Comparison of ENCODE assay signal across 15 cellular contexts in the genomic region with DNA sequence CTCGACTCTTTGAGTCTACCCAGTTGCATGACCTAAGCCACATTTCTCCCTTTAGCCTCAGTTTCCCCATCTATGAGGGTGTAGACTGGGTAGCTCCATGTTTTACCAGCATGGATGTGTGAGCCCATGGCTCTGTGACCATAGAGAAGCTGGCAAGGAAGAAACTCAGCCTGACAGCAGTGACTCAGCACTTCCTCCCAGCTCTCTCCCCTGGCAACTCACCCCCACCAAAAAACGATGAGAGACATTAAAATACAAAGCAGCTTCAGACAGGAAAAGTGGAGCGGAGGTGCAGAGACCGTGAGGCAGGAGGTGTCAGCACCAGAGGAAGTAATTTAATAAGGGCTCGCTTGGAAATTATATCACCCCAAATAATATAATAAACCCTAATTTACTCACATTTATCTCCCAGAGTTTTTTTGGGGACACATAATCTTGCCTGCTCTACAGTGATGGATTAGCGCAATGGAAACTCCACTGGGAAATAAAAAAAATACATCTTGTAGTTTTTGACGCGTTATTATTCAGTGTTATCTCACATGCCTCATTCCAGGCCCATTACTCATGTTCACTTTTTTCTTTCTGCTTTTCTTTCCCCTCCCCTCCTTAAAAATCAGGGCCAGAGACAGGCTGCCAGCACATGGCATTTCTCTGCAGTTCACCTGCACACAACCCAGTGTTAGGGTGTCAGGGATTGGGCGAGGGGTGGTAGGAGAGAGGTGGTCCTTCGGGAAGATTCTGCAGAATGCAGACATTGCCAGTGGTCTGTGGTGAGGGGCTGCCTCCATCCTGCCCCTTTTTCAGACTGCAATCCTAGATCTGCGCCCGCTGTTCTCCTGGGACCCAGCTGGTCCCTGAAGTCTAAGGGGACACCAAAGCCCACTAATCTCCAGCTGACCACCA.
A peak's percentile ranks its signal among the peaks of the same experiment; 100 is the strongest.
DNase-seq lines count a peak whose midpoint lies in the region; ATAC-seq and TF ChIP-seq lines count a peak whose summit lies in the region.
"Had no signal": no experiment of that assay in that cellular context is flagged by ENCODE, and none has a peak within 500 bp of the region (broad histone marks: within the 10 kb centered on the region; RNA-seq: fewer than 3 reads in every experiment).

No MANE protein-coding gene starts in this region.

- ATAC-seq in thoracic aorta (ENCODE audit: insufficient number of reproducible peaks, low FRiP score, low read depth) (no peak), HG02759 (IDR thresholded peaks at IDR 0.05; ENCODE audit: unreplicated experiment) (no peak)
- ATAC-seq: activated CD8-positive, alpha-beta T cell treated with anti-CD3 and anti-CD28 coated beads, Interleukin-2, amount 10 ng/mL, durations not matched to agents 7 days and 5 days had no signal

- CTCF ChIA-PET in mammary epithelial cell (lab: Charles Lee; ENCODE audit: low non-redundant PET) (no interaction called here), MCF 10A (lab: Yijun Ruan, JAX) (no interaction called here)
- CTCF ChIA-PET in CD4-positive, alpha-beta memory T cell (lab: Charles Lee; ENCODE audit: partially characterized antibody): no interaction called here

- H3K9ac ChIP-seq in mammary epithelial cell (ENCODE audit: insufficient read depth, low read length): no peak overlapping the region

- H3K27ac Mint-ChIP-seq in MCF 10A (ENCODE audit: low read depth, unreplicated experiment): no peak overlapping the region
- no peak overlapping the region for H3K27ac Mint-ChIP-seq in CD4-positive, alpha-beta memory T cell
- H3K27ac Mint-ChIP-seq: activated CD8-positive, alpha-beta T cell treated with anti-CD3 and anti-CD28 coated beads, Interleukin-2, amount 10 ng/mL, durations not matched to agents 7 days and 5 days; activated naive CD4-positive, alpha-beta T cell treated with anti-CD3 and anti-CD28 coated beads, Interleukin-2, amount 10 ng/mL, durations not matched to agents 7 days and 5 days; T-helper 1 cell treated with Interleukin-12 subunit alpha and Interleukin-12 subunit beta and Interleukin-4 antibody, amounts not matched to agents 30 μg/mL and 1 μg/mL, for 36 hours had no signal

- in situ Hi-C loops in mammary epithelial cell (cut with MboI; ENCODE audit: low sequenced_read_pairs in 2 of 2): no loop called here

- peaks cover 34% of the 10 kb centered on the region for H3K27me3 Mint-ChIP-seq in MCF 10A (ENCODE audit: insufficient read depth, unreplicated experiment)
- peaks cover 14 to 26% of the 10 kb centered on the region in 2 donors for H3K27me3 Mint-ChIP-seq in CD4-positive, alpha-beta memory T cell
- H3K27me3 Mint-ChIP-seq: activated naive CD4-positive, alpha-beta T cell treated with anti-CD3 and anti-CD28 coated beads, Interleukin-2, amount 10 ng/mL, durations not matched to agents 7 days and 5 days had no signal

- no peak overlapping the region for H3K4me2 ChIP-seq in mammary epithelial cell (ENCODE audit: insufficient read depth, low read depth, low read length)

- no peaks in the 10 kb centered on the region for H3K36me3 ChIP-seq in mammary epithelial cell (ENCODE audit: insufficient read depth, low read length)
- H3K36me3 ChIP-seq in thoracic aorta: no peaks in the 10 kb centered on the region
- no peaks in the 10 kb centered on the region for H3K36me3 ChIP-seq in CD4-positive, alpha-beta memory T cell (ENCODE audit: insufficient read depth, low read length)
- H3K36me3 ChIP-seq: thyroid gland had no signal

- 62% methylated on average over 12 of the region's 12 CpGs for WGBS in mammary epithelial cell (ENCODE audit: low coverage, missing lambda C conversion rate)

- H3K36me3 Mint-ChIP-seq in MCF 10A (ENCODE audit: insufficient read depth, unreplicated experiment): peaks cover 5% of the 10 kb centered on the region
- H3K36me3 Mint-ChIP-seq in CD4-positive, alpha-beta memory T cell: no peaks in the 10 kb centered on the region
- H3K36me3 Mint-ChIP-seq: activated naive CD4-positive, alpha-beta T cell treated with anti-CD3 and anti-CD28 coated beads, Interleukin-2, amount 10 ng/mL, durations not matched to agents 7 days and 5 days had no signal

- no peaks in the 10 kb centered on the region for H3K9me3 Mint-ChIP-seq in MCF 10A (ENCODE audit: unreplicated experiment)
- H3K9me3 Mint-ChIP-seq in CD4-positive, alpha-beta memory T cell: no peaks in the 10 kb centered on the region
- H3K9me3 Mint-ChIP-seq: activated naive CD4-positive, alpha-beta T cell treated with anti-CD3 and anti-CD28 coated beads, Interleukin-2, amount 10 ng/mL, durations not matched to agents 7 days and 5 days; T-helper 1 cell treated with Interleukin-12 subunit alpha and Interleukin-12 subunit beta and Interleukin-4 antibody, amounts not matched to agents 30 μg/mL and 1 μg/mL, for 36 hours had no signal

- peak overlapping the region; percentile 44 for H2AFZ ChIP-seq in mammary epithelial cell (ENCODE audit: low read depth, low read length)

- H3K4me3 ChIP-seq in mammary epithelial cell (replicated peaks in 1 of 3; ENCODE audit: insufficient read depth in 1 of 3, low read depth in 2 of 3, low read length in 3 of 3) (no peak overlapping the region), fibroblast of mammary gland (ENCODE audit: control insufficient read depth, low read depth, low read length) (no peak overlapping the region), thoracic aorta (peak overlapping the region; percentile 27)
- no peak overlapping the region for H3K4me3 ChIP-seq in CD4-positive, alpha-beta memory T cell (ENCODE audit: low read length in 2 of 2)
- H3K4me3 ChIP-seq: dorsolateral prefrontal cortex, lung, thyroid gland had no signal

- H3K9me3 ChIP-seq in mammary epithelial cell (replicated peaks; ENCODE audit: insufficient read depth, low read length): no peaks in the 10 kb centered on the region
- no peaks in the 10 kb centered on the region for H3K9me3 ChIP-seq in thoracic aorta
- no peaks in the 10 kb centered on the region for H3K9me3 ChIP-seq in CD4-positive, alpha-beta memory T cell (ENCODE audit: control insufficient read depth in 1 of 2, low read length in 2 of 2)
- H3K9me3 ChIP-seq: thyroid gland had no signal

- intact Hi-C loops in mammary epithelial cell (cut with micrococcal nuclease): no loop called here
- intact Hi-C loops in MCF 10A (cut with micrococcal nuclease): no loop called here
- intact Hi-C loops in CD4-positive, alpha-beta memory T cell (cut with micrococcal nuclease): no loop called here

- TF ChIP-seq CTCF in mammary epithelial cell (conservative IDR thresholded peaks at IDR 0.05 in 1 of 2, IDR thresholded peaks at IDR 0.05 in 1 of 2; ENCODE audit: extremely low read depth in 1 of 2, insufficient read depth in 1 of 2, low read depth in 1 of 2, low read length in 2 of 2): no peak
- TF ChIP-seq CTCF in MCF 10A (IDR thresholded peaks at IDR 0.05; ENCODE audit: unreplicated experiment): no peak
- TF ChIP-seq CTCF in fibroblast of mammary gland (conservative IDR thresholded peaks at IDR 0.05; ENCODE audit: control insufficient read depth, insufficient read depth, low read depth, low read length): no peak
- TF ChIP-seq CTCF in thoracic aorta (IDR thresholded peaks at IDR 0.05): no peak

- dilution Hi-C loops in mammary epithelial cell (cut with HindIII; ENCODE audit: low sequenced_read_pairs): no loop called here

- H3K4me3 Mint-ChIP-seq in MCF 10A (ENCODE audit: unreplicated experiment): no peak overlapping the region
- H3K4me3 Mint-ChIP-seq in CD4-positive, alpha-beta memory T cell: no peak overlapping the region
- H3K4me3 Mint-ChIP-seq: activated CD8-positive, alpha-beta T cell treated with anti-CD3 and anti-CD28 coated beads, Interleukin-2, amount 10 ng/mL, durations not matched to agents 7 days and 5 days; activated naive CD4-positive, alpha-beta T cell treated with anti-CD3 and anti-CD28 coated beads, Interleukin-2, amount 10 ng/mL, durations not matched to agents 7 days and 5 days; T-helper 1 cell treated with Interleukin-12 subunit alpha and Interleukin-12 subunit beta and Interleukin-4 antibody, amounts not matched to agents 30 μg/mL and 1 μg/mL, for 36 hours had no signal

- H3K4me1 ChIP-seq in mammary epithelial cell (ENCODE audit: insufficient read depth, low read length) (no peaks in the 10 kb centered on the region), thoracic aorta (ENCODE audit: control insufficient read depth in 1 of 2, low read depth in 2 of 2) (peaks cover 3 to 14% of the 10 kb centered on the region in 2 donors)
- H3K4me1 ChIP-seq in CD4-positive, alpha-beta memory T cell (ENCODE audit: insufficient read depth, low read length): no peaks in the 10 kb centered on the region
- H3K4me1 ChIP-seq: thyroid gland had no signal

- no peaks in the 10 kb centered on the region for H3K27me3 ChIP-seq in mammary epithelial cell (ENCODE audit: insufficient read depth, low read length)
- H3K27me3 ChIP-seq in thoracic aorta (replicated peaks; ENCODE audit: insufficient read depth): no peaks in the 10 kb centered on the region
- H3K27me3 ChIP-seq in CD4-positive, alpha-beta memory T cell (ENCODE audit: insufficient read depth, low read length): no peaks in the 10 kb centered on the region
- H3K27me3 ChIP-seq: dorsolateral prefrontal cortex, thyroid gland had no signal

- H3K4me1 Mint-ChIP-seq in MCF 10A (ENCODE audit: insufficient read depth, unreplicated experiment): no peaks in the 10 kb centered on the region
- no peaks in the 10 kb centered on the region for H3K4me1 Mint-ChIP-seq in CD4-positive, alpha-beta memory T cell
- H3K4me1 Mint-ChIP-seq: activated naive CD4-positive, alpha-beta T cell treated with anti-CD3 and anti-CD28 coated beads, Interleukin-2, amount 10 ng/mL, durations not matched to agents 7 days and 5 days had no signal

- no peaks in the 10 kb centered on the region for H4K20me1 ChIP-seq in mammary epithelial cell (ENCODE audit: insufficient read depth, low read length)

- POLR2A ChIA-PET in MCF 10A (lab: Yijun Ruan, JAX): no interaction called here
- POLR2A ChIA-PET in CD4-positive, alpha-beta memory T cell (lab: Charles Lee; ENCODE audit: partially characterized antibody): no interaction called here

- BruUV-seq in mammary epithelial cell (replicated peaks; lab: Mats Ljungman, UMichigan) (no TSS peak), MCF 10A (replicated peaks; lab: Mats Ljungman, UMichigan) (no TSS peak)

- no peak for DNase-seq in mammary epithelial cell
- DNase-seq in MCF 10A (ENCODE audit: unreplicated experiment): no peak
- DNase-seq in RPMI7951 (ENCODE audit: low read depth): peak; percentile 32
- DNase-seq in fibroblast of mammary gland (ENCODE audit: low read depth): peak; percentile 4
- no peak for DNase-seq in thoracic aorta (ENCODE audit: low spot score)
- no peak for DNase-seq in CD4-positive, alpha-beta memory T cell
- no peak for DNase-seq in NOMO-1 treated with DMSO at 0.1 percent for 48 hours (lab: John Stamatoyannopoulos, UW; ENCODE audit: unreplicated experiment)
- DNase-seq: activated CD8-positive, alpha-beta T cell treated with anti-CD3 and anti-CD28 coated beads, Interleukin-2, amount 10 ng/mL, durations not matched to agents 7 days and 5 days; activated naive CD4-positive, alpha-beta T cell treated with anti-CD3 and anti-CD28 coated beads, Interleukin-2, amount 10 ng/mL, durations not matched to agents 7 days and 5 days; NCI-H1417 treated with DMSO at 0.1 percent for 48 hours; thyroid gland had no signal

- H3K27ac ChIP-seq in mammary epithelial cell (ENCODE audit: insufficient read depth, low read depth, low read length) (no peak overlapping the region), thoracic aorta (no peak overlapping the region)
- H3K27ac ChIP-seq in CD4-positive, alpha-beta memory T cell (ENCODE audit: low read depth, low read length): no peak overlapping the region
- H3K27ac ChIP-seq: dorsolateral prefrontal cortex, thyroid gland had no signal

- H3K79me2 ChIP-seq in mammary epithelial cell (ENCODE audit: insufficient read depth, low read length): no peaks in the 10 kb centered on the region

Comparison
In these comparisons a context has a peak if more than half of its experiments do, and no peak if none do; other contexts are left out.
1. DNase-seq: peak in RPMI7951 (single experiment) and fibroblast of mammary gland (single experiment); none in mammary epithelial cell (single experiment), MCF 10A (single experiment), thoracic aorta (single experiment), CD4-positive, alpha-beta memory T cell (0 of 5) and NOMO-1 treated with DMSO at 0.1 percent for 48 hours (single experiment).